ENCODE assay signal across 14 cellular contexts in genomic region chr9:87120610-87121009, GRCh38.
"Had no signal": no experiment of that assay in that cellular context is flagged by ENCODE, and none has a peak within 500 bp of the region (broad histone marks: within the 10 kb centered on the region; RNA-seq: fewer than 3 reads in every experiment).

No MANE protein-coding gene starts in this region.

- H3K4me1 ChIP-seq: vagina had no signal

- H3K27ac Mint-ChIP-seq: activated naive CD4-positive, alpha-beta T cell treated with anti-CD3 and anti-CD28 coated beads, Interleukin-2, amount 10 ng/mL, durations not matched to agents 7 days and 5 days; activated T-helper 2 cell treated with anti-CD3 and anti-CD28 coated beads, Interferon-gamma antibody, Interleukin-2, Interleukin-4, amounts not matched to agents 10 μg/mL and 5 μg/mL and 100 μg/mL, durations not matched to agents 14 hours and 24 hours and 36 hours; naive B cell; progenitor cell of endocrine pancreas; T-helper 17 cell had no signal

- H3K36me3 ChIP-seq: adrenal gland, gastrocnemius medialis, neutrophil, vagina had no signal

- H3K4me3 ChIP-seq: adrenal gland, gastrocnemius medialis, vagina had no signal

- H3K4me1 Mint-ChIP-seq: naive B cell, T-helper 17 cell had no signal

- H3K9me3 Mint-ChIP-seq: activated naive CD4-positive, alpha-beta T cell treated with anti-CD3 and anti-CD28 coated beads, Interleukin-2, amount 10 ng/mL, durations not matched to agents 7 days and 5 days; activated T-helper 2 cell treated with anti-CD3 and anti-CD28 coated beads, Interferon-gamma antibody, Interleukin-2, Interleukin-4, amounts not matched to agents 10 μg/mL and 5 μg/mL and 100 μg/mL, durations not matched to agents 14 hours and 24 hours and 36 hours had no signal

- H3K36me3 Mint-ChIP-seq: activated naive CD4-positive, alpha-beta T cell treated with anti-CD3 and anti-CD28 coated beads, Interleukin-2, amount 10 ng/mL, durations not matched to agents 7 days and 5 days; naive B cell had no signal

- H3K9me3 ChIP-seq: adrenal gland, gastrocnemius medialis, neutrophil, vagina had no signal

- DNase-seq: activated naive CD4-positive, alpha-beta T cell treated with anti-CD3 and anti-CD28 coated beads, Interleukin-2, amount 10 ng/mL, durations not matched to agents 7 days and 5 days; adrenal gland; gastrocnemius medialis; kidney; left ventricle myocardium superior; naive B cell; stimulated activated CD4-positive, alpha-beta T cell treated with anti-CD3 and anti-CD28 coated beads, Interleukin-12 subunit alpha, Interleukin-12 subunit beta, amount 100 ng/mL, for 4 hours; stimulated activated naive CD8-positive, alpha-beta T cell treated with anti-CD3 and anti-CD28 coated beads, Interleukin-15, Interleukin-2, amounts not matched to agents 100 U/mL and 50 U/mL, for 24 hours; T-helper 17 cell had no signal

- ATAC-seq: gastrocnemius medialis; left ventricle myocardium superior; sciatic nerve; stimulated activated naive CD8-positive, alpha-beta T cell treated with anti-CD3 and anti-CD28 coated beads, Interleukin-15, Interleukin-2, amounts not matched to agents 100 U/mL and 50 U/mL, for 24 hours; T-helper 17 cell had no signal

- H3K4me3 Mint-ChIP-seq: activated naive CD4-positive, alpha-beta T cell treated with anti-CD3 and anti-CD28 coated beads, Interleukin-2, amount 10 ng/mL, durations not matched to agents 7 days and 5 days; naive B cell; T-helper 17 cell had no signal

- H3K27ac ChIP-seq: gastrocnemius medialis, neutrophil, vagina had no signal

- H3K27me3 ChIP-seq: adrenal gland, gastrocnemius medialis, neutrophil, vagina had no signal
